Comparison of ENCODE assay signal across 9 cellular contexts in genomic region chr17:42312035-42312284, GRCh38. TPM values are rescaled to one million over a fixed set of nuclear protein-coding genes. Genes with fewer than 3 reads are reported as not detected.
DNase-seq lines count a peak whose midpoint lies in the region; ATAC-seq and TF ChIP-seq lines count a peak whose summit lies in the region.
"Had no signal": no experiment of that assay in that cellular context is flagged by ENCODE, and none has a peak within 500 bp of the region (broad histone marks: within the 10 kb centered on the region; RNA-seq: fewer than 3 reads in every experiment).

No MANE protein-coding gene starts in this region.

- ATAC-seq in T-cell (replicated peaks in 1 of 4) (no peak), GM21786 (IDR thresholded peaks at IDR 0.05; ENCODE audit: unreplicated experiment) (no peak), HG02981 (IDR thresholded peaks at IDR 0.05; ENCODE audit: unreplicated experiment) (no peak), GM18861 (IDR thresholded peaks at IDR 0.05; ENCODE audit: unreplicated experiment) (no peak)

- H3K9ac ChIP-seq in skeletal muscle satellite cell (ENCODE audit: low read depth, low read length) (peak overlapping the region; percentile 42), endodermal cell (ENCODE audit: extremely low read depth, low read length, poor library complexity, severe bottlenecking) (no peak overlapping the region)

- H3K9me3 ChIP-seq in hepatocyte (ENCODE audit: low read depth) (no peaks in the 10 kb centered on the region), skeletal muscle satellite cell (replicated peaks; ENCODE audit: low read length) (no peaks in the 10 kb centered on the region), endodermal cell (ENCODE audit: control insufficient read depth, low read length) (no peaks in the 10 kb centered on the region)
- H3K9me3 ChIP-seq: HAP-1 had no signal

- no peaks in the 10 kb centered on the region for H4K20me1 ChIP-seq in hepatocyte (ENCODE audit: insufficient read depth, poor library complexity, severe bottlenecking)

- peak; percentile 5 for TF ChIP-seq CTCF in GM13977 (IDR thresholded peaks at IDR 0.05; ENCODE audit: extremely low read depth, insufficient read depth, missing control alignments)
- no peak for TF ChIP-seq CTCF in hepatocyte (IDR thresholded peaks at IDR 0.05; ENCODE audit: poor library complexity)
- no peak for TF ChIP-seq CTCF in endodermal cell (conservative IDR thresholded peaks at IDR 0.05)

- H3K27me3 ChIP-seq in hepatocyte (no peaks in the 10 kb centered on the region), skeletal muscle satellite cell (ENCODE audit: control insufficient read depth, insufficient read depth, low read length) (no peaks in the 10 kb centered on the region), endodermal cell (ENCODE audit: control insufficient read depth, insufficient read depth, low read length, poor library complexity, severe bottlenecking) (no peaks in the 10 kb centered on the region)

- H3K4me2 ChIP-seq in hepatocyte (peak overlapping the region; percentile 71), skeletal muscle satellite cell (ENCODE audit: low read length) (peak overlapping the region; percentile 74)

- H2AFZ ChIP-seq in hepatocyte: no peak overlapping the region

- H3K9me2 ChIP-seq in hepatocyte (replicated peaks; ENCODE audit: insufficient read depth): no peaks in the 10 kb centered on the region

- H3K4me3 ChIP-seq in hepatocyte (no peak overlapping the region), skeletal muscle satellite cell (ENCODE audit: low read length) (no peak overlapping the region), endodermal cell (ENCODE audit: low read length) (no peak overlapping the region)

- H3K36me3 Mint-ChIP-seq in T-cell (peaks cover 41% of the 10 kb centered on the region), endodermal cell (ENCODE audit: low read depth) (peaks cover 10% of the 10 kb centered on the region)

- POLR2A ChIA-PET in T-cell (lab: Charles Lee): interaction anchor here (0.5 to 1.8 kb wide), 5 partner anchors 10 to 242 kb away, joined by 4 to 7 read pairs (median 5); partner anchors contain the start of gene STAT3 (in 1 of the 2)

- 41% methylated on average over 5 of the region's 5 CpGs for WGBS in hepatocyte (ENCODE audit: low lambda C conversion rate, missing lambda C conversion rate)
- WGBS in endodermal cell (ENCODE audit: insufficient coverage in 1 of 2, insufficient read length in 1 of 2), 2 experiments: 48 to 75% methylated on average over 4 to 5 of the region's 5 CpGs

- no peaks in the 10 kb centered on the region for H3K9me3 Mint-ChIP-seq in T-cell
- H3K9me3 Mint-ChIP-seq in endodermal cell: no peaks in the 10 kb centered on the region

- H3K27ac Mint-ChIP-seq in T-cell: peak overlapping the region; percentile 92
- no peak overlapping the region for H3K27ac Mint-ChIP-seq in endodermal cell

- H3K4me1 Mint-ChIP-seq in T-cell (peaks cover 72 to 75% (median 73%) of the 10 kb centered on the region in 3 donors), endodermal cell (peaks cover 25% of the 10 kb centered on the region)

- H3K27ac ChIP-seq in hepatocyte: peak overlapping the region; percentile 88
- no peak overlapping the region for H3K27ac ChIP-seq in endodermal cell (ENCODE audit: low read depth, low read length)

- CTCF ChIA-PET in T-cell (lab: Charles Lee): interaction anchor here (0.6 to 3.1 kb wide), 8 partner anchors 11 to 215 kb away, joined by 3 to 16 read pairs (median 4); partner anchors contain the start of gene STAT3 (in 1 of the 2)

- H3K4me3 Mint-ChIP-seq in T-cell: peak overlapping the region; percentile 37 to 77 (median 53)
- H3K4me3 Mint-ChIP-seq in endodermal cell: no peak overlapping the region

- H3K36me3 ChIP-seq in hepatocyte (replicated peaks; ENCODE audit: insufficient read depth, low read depth): no peaks in the 10 kb centered on the region
- H3K36me3 ChIP-seq in skeletal muscle satellite cell (ENCODE audit: insufficient read depth, low read length): peaks cover 36% of the 10 kb centered on the region
- H3K36me3 ChIP-seq in endodermal cell (ENCODE audit: control insufficient read depth, insufficient read depth, low read length): peaks cover 5% of the 10 kb centered on the region

- in situ Hi-C loops in GM13977 (cut with MboI; ENCODE audit: low pct_unique_long_range_greater_than_20kb, low sequenced_read_pairs, unreplicated experiment): loop anchor here (25.0 kb wide), 1 partner anchor 200 kb away; no protein-coding TSS in a partner anchor

- H3K4me1 ChIP-seq in hepatocyte (ENCODE audit: insufficient read depth) (peaks cover 44% of the 10 kb centered on the region), skeletal muscle satellite cell (ENCODE audit: control insufficient read depth, insufficient read depth, low read length) (peaks cover 15% of the 10 kb centered on the region), endodermal cell (ENCODE audit: control insufficient read depth, insufficient read depth, low read length) (no peaks in the 10 kb centered on the region)

- H3K27me3 Mint-ChIP-seq in T-cell: no peaks in the 10 kb centered on the region
- H3K27me3 Mint-ChIP-seq in endodermal cell (ENCODE audit: insufficient read depth): peaks cover 1% of the 10 kb centered on the region

- peaks cover 4% of the 10 kb centered on the region for H3K79me2 ChIP-seq in hepatocyte

- no peak for DNase-seq in GM13977 (ENCODE audit: low spot score)
- no peak for DNase-seq in T-cell
- no peak for DNase-seq in hepatocyte (ENCODE audit: low spot score)
- DNase-seq in endodermal cell: no peak

RNA-seq across cellular contexts. Expression of gene STAT5A, which starts 23.7 kb away (rescaled TPM):
- total RNA-seq in T-cell: 100 to 1,000 TPM; 141 to 160 (median 147) TPM
- 5.5 and 6.5 TPM in 2 replicates for total RNA-seq in hepatocyte
- polyA plus RNA-seq in hepatocyte: 3.5 and 6.1 TPM in 2 replicates
- total RNA-seq in skeletal muscle satellite cell (2012; rRNA removed): 4.6 and 4.8 TPM in 2 replicates
- total RNA-seq in endodermal cell: 1 to 10 TPM; 3.5 to 4.8 TPM
- polyA plus RNA-seq in endodermal cell (2013, experiment 1 of 2): 2.5 TPM
- 2.2 TPM for polyA plus RNA-seq in endodermal cell (2013, experiment 2 of 2)

RNA-seq across cellular contexts. Expression of gene STAT5B, which starts 35.8 kb away (rescaled TPM):
- total RNA-seq in T-cell: 100 to 1,000 TPM; 178 to 205 (median 186) TPM
- total RNA-seq in hepatocyte: 26.0 and 27.9 TPM in 2 replicates
- 18.7 and 25.7 TPM in 2 replicates for polyA plus RNA-seq in hepatocyte
- total RNA-seq in skeletal muscle satellite cell (2012; rRNA removed): 15.2 and 19.0 TPM in 2 replicates
- total RNA-seq in endodermal cell: 10 to 100 TPM; 35.7 to 51.4 TPM
- 49.5 TPM for polyA plus RNA-seq in endodermal cell (2013, experiment 1 of 2)
- polyA plus RNA-seq in endodermal cell (2013, experiment 2 of 2): 41.3 TPM

Comparison
In these comparisons a context has a peak if more than half of its experiments do, and no peak if none do; other contexts are left out.
1. RNA of gene STAT5A, which starts 23.7 kb away (total RNA-seq): 141 to 160 TPM in T-cell; 5.5 to 6.5 TPM in hepatocyte and 3.5 to 4.8 TPM in endodermal cell; every median in the first group is over 10 times any median in the second.